17 cellular contexts compared by ENCODE assay signal in the genomic region with DNA sequence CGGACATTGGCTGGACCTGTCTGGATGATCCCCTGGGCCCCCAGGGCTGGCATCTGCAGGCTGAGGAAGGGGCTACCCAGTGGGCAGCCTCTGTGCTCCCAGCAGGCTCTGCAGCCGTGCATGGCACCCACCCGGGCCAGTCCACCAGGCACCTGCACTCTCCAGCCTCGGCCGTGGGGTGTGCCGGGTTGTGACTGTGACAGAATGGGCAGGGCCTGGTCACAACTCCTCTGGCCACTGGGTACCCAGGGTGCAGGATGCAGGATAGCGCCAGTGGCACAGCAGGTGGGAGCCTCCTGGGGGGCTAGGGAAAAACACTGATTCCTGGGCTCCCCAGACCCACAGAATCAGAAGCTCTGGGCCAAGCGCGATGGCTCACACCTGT.
"Had no signal": no experiment of that assay in that cellular context is flagged by ENCODE, and none has a peak within 500 bp of the region (broad histone marks: within the 10 kb centered on the region; RNA-seq: fewer than 3 reads in every experiment).

No MANE protein-coding gene starts in this region.

- FAIRE-seq: endometrium had no signal

- H3K4me3 Mint-ChIP-seq: activated CD4-positive, alpha-beta memory T cell treated with anti-CD3 and anti-CD28 coated beads for 36 hours; activated naive CD8-positive, alpha-beta T cell treated with anti-CD3 and anti-CD28 coated beads, Interleukin-2, amount 10 ng/mL, durations not matched to agents 7 days and 5 days; neural progenitor cell; T-helper 1 cell treated with Interleukin-12 subunit alpha and Interleukin-12 subunit beta and Interleukin-4 antibody, amounts not matched to agents 30 μg/mL and 1 μg/mL, for 36 hours had no signal

- H3K27me3 ChIP-seq: neural progenitor cell, ovary, transverse colon, uterus had no signal

- H3K36me3 ChIP-seq: lower lobe of right lung, neural progenitor cell, ovary, prostate gland, transverse colon, uterus had no signal

- ATAC-seq: lower lobe of right lung had no signal

- H3K4me2 ChIP-seq: neural progenitor cell had no signal

- H3K4me1 ChIP-seq: neural progenitor cell, prostate gland, uterus had no signal

- H3K9me3 ChIP-seq: lower lobe of right lung, ovary, prostate gland, transverse colon, uterus had no signal

- H3K4me3 ChIP-seq: lower lobe of right lung, neural progenitor cell, ovary, prostate gland, transverse colon, uterus had no signal

- H3K27ac Mint-ChIP-seq: activated CD4-positive, alpha-beta memory T cell treated with anti-CD3 and anti-CD28 coated beads for 36 hours; activated naive CD8-positive, alpha-beta T cell treated with anti-CD3 and anti-CD28 coated beads, Interleukin-2, amount 10 ng/mL, durations not matched to agents 7 days and 5 days; neural progenitor cell; T-helper 1 cell treated with Interleukin-12 subunit alpha and Interleukin-12 subunit beta and Interleukin-4 antibody, amounts not matched to agents 30 μg/mL and 1 μg/mL, for 36 hours had no signal

- DNase-seq: activated CD4-positive, alpha-beta memory T cell treated with anti-CD3 and anti-CD28 coated beads for 36 hours; activated CD4-positive, alpha-beta T cell treated with anti-CD3 and anti-CD28 coated beads for 48 hours; activated naive CD4-positive, alpha-beta T cell treated with Interleukin-2 at 50 U/mL for 16 hours; activated naive CD8-positive, alpha-beta T cell treated with anti-CD3 and anti-CD28 coated beads, Interleukin-2, amount 10 ng/mL, durations not matched to agents 7 days and 5 days; activated T-cell treated with anti-CD3 and anti-CD28 coated beads, Interleukin-2, amount 50 U/mL, for 48 hours; amygdala; cortex of kidney; lower lobe of right lung; ovary; stimulated activated CD4-positive, alpha-beta T cell treated with anti-CD3 and anti-CD28 coated beads, Interleukin-4, amount 100 ng/mL, for 4 hours; transverse colon; uterus had no signal

- H3K9ac ChIP-seq: neural progenitor cell had no signal

- H3K27me3 Mint-ChIP-seq: activated CD4-positive, alpha-beta memory T cell treated with anti-CD3 and anti-CD28 coated beads for 36 hours; naive thymus-derived CD8-positive, alpha-beta T cell had no signal

- H3K36me3 Mint-ChIP-seq: activated CD4-positive, alpha-beta memory T cell treated with anti-CD3 and anti-CD28 coated beads for 36 hours; activated naive CD8-positive, alpha-beta T cell treated with anti-CD3 and anti-CD28 coated beads, Interleukin-2, amount 10 ng/mL, durations not matched to agents 7 days and 5 days; naive thymus-derived CD8-positive, alpha-beta T cell; neural progenitor cell had no signal

- H2AFZ ChIP-seq: neural progenitor cell had no signal

- H3K9me3 Mint-ChIP-seq: activated CD4-positive, alpha-beta memory T cell treated with anti-CD3 and anti-CD28 coated beads for 36 hours; activated naive CD8-positive, alpha-beta T cell treated with anti-CD3 and anti-CD28 coated beads, Interleukin-2, amount 10 ng/mL, durations not matched to agents 7 days and 5 days; naive thymus-derived CD8-positive, alpha-beta T cell; T-helper 1 cell treated with Interleukin-12 subunit alpha and Interleukin-12 subunit beta and Interleukin-4 antibody, amounts not matched to agents 30 μg/mL and 1 μg/mL, for 36 hours had no signal

- H3K27ac ChIP-seq: lower lobe of right lung, neural progenitor cell, ovary, prostate gland, transverse colon, uterus had no signal
